In the genomic region with DNA sequence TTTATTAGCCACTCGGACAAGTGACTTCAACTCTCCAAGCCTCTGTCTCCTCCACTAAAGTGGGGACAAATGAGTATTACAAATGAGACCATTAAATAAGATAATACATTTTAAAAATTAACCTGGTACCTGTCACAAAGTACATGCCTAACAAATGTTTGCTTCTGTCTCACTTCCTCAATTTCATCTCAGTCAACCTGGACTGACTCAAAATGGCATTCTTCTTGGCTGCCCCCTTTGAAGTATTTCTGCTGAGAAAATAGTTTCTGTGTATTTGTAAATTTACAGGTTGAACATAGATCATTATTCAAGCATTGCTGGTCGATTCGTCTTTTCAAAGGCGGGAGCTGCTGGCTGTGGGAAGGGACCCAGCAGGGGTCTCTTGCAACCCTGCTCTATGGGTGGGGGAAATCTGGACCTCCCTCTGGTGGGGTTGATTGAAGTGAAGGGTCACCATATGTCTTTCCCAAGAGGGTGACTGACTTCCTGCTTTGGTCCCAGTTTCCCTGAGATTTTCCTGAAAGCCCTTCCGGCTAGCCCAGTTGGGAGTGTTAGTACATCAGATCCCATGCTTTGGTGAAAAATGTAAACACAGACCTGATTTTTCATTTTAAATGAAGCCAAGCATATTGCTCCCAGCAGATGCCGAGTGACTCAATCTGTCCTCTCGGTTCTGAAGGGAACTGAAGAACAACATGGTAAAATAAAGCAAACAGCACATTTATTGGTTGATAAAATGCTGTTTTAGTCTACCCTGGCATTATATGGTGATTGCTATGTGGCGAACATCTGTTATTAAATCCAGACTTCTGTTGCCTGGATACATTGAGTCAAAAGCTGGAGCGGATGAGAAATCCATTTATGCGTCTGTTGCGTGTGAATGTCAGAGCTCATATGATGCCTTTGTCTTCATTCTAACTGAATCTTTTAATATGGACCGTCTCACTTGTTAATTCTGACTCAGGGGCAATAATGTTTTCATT, we compare ENCODE assay signal across 21 cellular contexts.
A peak's percentile ranks its signal among the peaks of the same experiment; 100 is the strongest.
DNase-seq lines count a peak whose midpoint lies in the region; ATAC-seq and TF ChIP-seq lines count a peak whose summit lies in the region.
"Had no signal": no experiment of that assay in that cellular context is flagged by ENCODE, and none has a peak within 500 bp of the region (broad histone marks: within the 10 kb centered on the region; RNA-seq: fewer than 3 reads in every experiment).

No MANE protein-coding gene starts in this region.

- no peak overlapping the region for H2AFZ ChIP-seq in mesenchymal stem cell (ENCODE audit: low read depth, low read length)
- H2AFZ ChIP-seq in trophoblast cell (ENCODE audit: insufficient read depth, low read length, poor library complexity) = no peak overlapping the region

- ATAC-seq in HG03159 (IDR thresholded peaks at IDR 0.05; ENCODE audit: unreplicated experiment) = peak; percentile 54
- no peak for ATAC-seq in GM19328 (IDR thresholded peaks at IDR 0.05; ENCODE audit: unreplicated experiment)
- ATAC-seq in activated CD4-positive, alpha-beta T cell treated with anti-CD3 and anti-CD28 coated beads for 36 hours = no peak
- ATAC-seq: mucosa of descending colon, right cardiac atrium, T-helper 17 cell, WTC11 had no signal

- H3K14ac ChIP-seq in mesenchymal stem cell (ENCODE audit: low read length in 2 of 2) = no peak overlapping the region
- no peak overlapping the region for H3K14ac ChIP-seq in trophoblast cell (ENCODE audit: low read length)

- H3K4me2 ChIP-seq in mesenchymal stem cell (ENCODE audit: low read length, poor library complexity, severe bottlenecking) (no peak overlapping the region), trophoblast cell (ENCODE audit: low read length) (no peak overlapping the region)
- H3K4me2 ChIP-seq: KMS-11 had no signal

- no peak overlapping the region for H3K18ac ChIP-seq in mesenchymal stem cell (ENCODE audit: low read depth in 1 of 2, low read length in 2 of 2)
- H3K18ac ChIP-seq in trophoblast cell (ENCODE audit: low read length) = no peak overlapping the region

- H3K36me3 Mint-ChIP-seq in activated CD4-positive, alpha-beta T cell treated with anti-CD3 and anti-CD28 coated beads for 36 hours (ENCODE audit: low read depth) = no peaks in the 10 kb centered on the region
- H3K36me3 Mint-ChIP-seq: activated naive CD8-positive, alpha-beta T cell treated with anti-CD3 and anti-CD28 coated beads, Interleukin-2, amount 10 ng/mL, durations not matched to agents 7 days and 5 days had no signal

- H3K4me1 ChIP-seq in mesenchymal stem cell (ENCODE audit: control insufficient read depth, insufficient read depth, low read depth, low read length) (peaks cover 12% of the 10 kb centered on the region), trophoblast cell (ENCODE audit: control insufficient read depth in 1 of 2, insufficient read depth in 2 of 2, low read length in 2 of 2) (peaks cover 6 to 12% of the 10 kb centered on the region in 2 experiments)
- H3K4me1 ChIP-seq: vagina had no signal

- H3K27me3 Mint-ChIP-seq in activated CD4-positive, alpha-beta T cell treated with anti-CD3 and anti-CD28 coated beads for 36 hours = peaks cover 64% of the 10 kb centered on the region

- no peak overlapping the region for H2BK15ac ChIP-seq in mesenchymal stem cell (ENCODE audit: low read depth, poor library complexity, severe bottlenecking)

- H3K9ac ChIP-seq in mesenchymal stem cell (ENCODE audit: low read length) (no peak overlapping the region), trophoblast cell (ENCODE audit: low read length) (no peak overlapping the region)
- H3K9ac ChIP-seq: KMS-11 had no signal

- WGBS in mesenchymal stem cell = 78% methylated on average over 11 of the region's 12 CpGs
- WGBS in trophoblast cell (ENCODE audit: extremely low coverage, insufficient coverage, insufficient read length) = no CpG with 5 or more reads among the region's 12 CpGs

- H4K8ac ChIP-seq in mesenchymal stem cell (ENCODE audit: low read length) = no peak overlapping the region
- no peak overlapping the region for H4K8ac ChIP-seq in trophoblast cell (ENCODE audit: low read depth, low read length)

- H2BK120ac ChIP-seq in mesenchymal stem cell (ENCODE audit: low read depth, low read length) = no peak overlapping the region
- H2BK120ac ChIP-seq in trophoblast cell (ENCODE audit: insufficient read depth, low read length, poor library complexity) = no peak overlapping the region

- CTCF ChIA-PET in activated CD4-positive, alpha-beta T cell treated with anti-CD3 and anti-CD28 coated beads for 36 hours (lab: Charles Lee) = interaction anchor here (0.8 kb wide), 1 partner anchor 351 kb away, joined by 3 read pairs; no protein-coding TSS in a partner anchor

- H3K79me2 ChIP-seq in trophoblast cell (ENCODE audit: control insufficient read depth, insufficient read depth, low read length, poor library complexity) = no peaks in the 10 kb centered on the region

- intact Hi-C loops in activated CD4-positive, alpha-beta T cell treated with anti-CD3 and anti-CD28 coated beads for 36 hours (cut with DNase I, micrococcal nuclease) = loop anchor here in 1 of 2 experiments (10.0 kb wide), 1 partner anchor 922 kb away; no protein-coding TSS in a partner anchor

- no peak overlapping the region for H3K27ac ChIP-seq in mesenchymal stem cell (ENCODE audit: low read length, poor library complexity, severe bottlenecking)
- no peak overlapping the region for H3K27ac ChIP-seq in trophoblast cell (ENCODE audit: low read depth, low read length)
- H3K27ac ChIP-seq: cardiac muscle cell, KMS-11, vagina had no signal

- no peak overlapping the region for H2BK5ac ChIP-seq in mesenchymal stem cell (ENCODE audit: low read depth, low read length, poor library complexity, severe bottlenecking)
- no peak overlapping the region for H2BK5ac ChIP-seq in trophoblast cell (ENCODE audit: low read depth, low read length, poor library complexity)

- H3K9me3 Mint-ChIP-seq in activated CD4-positive, alpha-beta T cell treated with anti-CD3 and anti-CD28 coated beads for 36 hours (ENCODE audit: low read depth) = peaks cover 19% of the 10 kb centered on the region

- H3K23ac ChIP-seq in mesenchymal stem cell (ENCODE audit: low read length in 2 of 2) (no peak overlapping the region), trophoblast cell (ENCODE audit: low read length) (no peak overlapping the region)

- no peak overlapping the region for H3K27ac Mint-ChIP-seq in activated CD4-positive, alpha-beta T cell treated with anti-CD3 and anti-CD28 coated beads for 36 hours
- H3K27ac Mint-ChIP-seq: activated naive CD8-positive, alpha-beta T cell treated with anti-CD3 and anti-CD28 coated beads, Interleukin-2, amount 10 ng/mL, durations not matched to agents 7 days and 5 days; T-helper 17 cell; WTC11 had no signal

- H2AK5ac ChIP-seq in mesenchymal stem cell (ENCODE audit: low read length, severe bottlenecking) = no peak overlapping the region
- H2AK5ac ChIP-seq in trophoblast cell (ENCODE audit: low read length) = no peak overlapping the region

- H3K4me1 Mint-ChIP-seq in activated CD4-positive, alpha-beta T cell treated with anti-CD3 and anti-CD28 coated beads for 36 hours = peaks cover 11% of the 10 kb centered on the region

- POLR2A ChIA-PET in activated CD4-positive, alpha-beta T cell treated with anti-CD3 and anti-CD28 coated beads for 36 hours (lab: Charles Lee) = no interaction called here

- no peak overlapping the region for H3K4me3 ChIP-seq in astrocyte of the spinal cord (ENCODE audit: low read depth, low read length)
- H3K4me3 ChIP-seq in mesenchymal stem cell (ENCODE audit: insufficient read depth in 1 of 2, low read depth in 1 of 2, low read length in 2 of 2) = no peak overlapping the region
- H3K4me3 ChIP-seq in trophoblast cell (ENCODE audit: low read depth, low read length) = no peak overlapping the region
- H3K4me3 ChIP-seq: cardiac muscle cell, mucosa of descending colon, vagina had no signal

- H3K9me3 ChIP-seq in mesenchymal stem cell (ENCODE audit: control insufficient read depth, low read length) (peaks cover 15% of the 10 kb centered on the region), trophoblast cell (ENCODE audit: insufficient read depth, low read depth, low read length) (no peaks in the 10 kb centered on the region)
- H3K9me3 ChIP-seq: mucosa of descending colon, vagina had no signal

- TF ChIP-seq CTCF in astrocyte of the spinal cord (IDR thresholded peaks at IDR 0.05; ENCODE audit: low read depth, low read length) = no peak

- no peak overlapping the region for H4K12ac ChIP-seq in trophoblast cell (ENCODE audit: low read depth, low read length)

- peaks cover 0 to 6% of the 10 kb centered on the region in 2 experiments for H3K36me3 ChIP-seq in mesenchymal stem cell (ENCODE audit: control insufficient read depth in 1 of 2, insufficient read depth in 2 of 2, low read depth in 1 of 2, low read length in 2 of 2)
- H3K36me3 ChIP-seq in trophoblast cell (ENCODE audit: control insufficient read depth in 1 of 2, insufficient read depth in 2 of 2, low read length in 2 of 2) = no peaks in the 10 kb centered on the region
- H3K36me3 ChIP-seq: cardiac muscle cell, vagina had no signal

- DNase-seq in GM03348 (ENCODE audit: low spot score) (peak; percentile 24), astrocyte of the spinal cord (ENCODE audit: low read depth, low spot score) (peak; percentile 9), mesenchymal stem cell (peak; percentile 24), trophoblast cell (no peak), DMS79 treated with DMSO at 0.1 percent for 48 hours (lab: John Stamatoyannopoulos, UW) (no peak)
- no peak for DNase-seq in activated CD4-positive, alpha-beta T cell treated with anti-CD3 and anti-CD28 coated beads for 36 hours
- DNase-seq: activated CD8-positive, alpha-beta memory T cell treated with anti-CD3 and anti-CD28 coated beads for 24 hours; activated naive CD8-positive, alpha-beta T cell treated with anti-CD3 and anti-CD28 coated beads, Interleukin-2, amount 10 ng/mL, durations not matched to agents 7 days and 5 days; effector CD8-positive, alpha-beta T cell; mucosa of descending colon; NCI-H1092; occipital lobe; right cardiac atrium; SHP77; T-helper 17 cell had no signal

- in situ Hi-C loops in astrocyte of the spinal cord (cut with HindIII; ENCODE audit: low sequenced_read_pairs) = no loop called here

- H2BK12ac ChIP-seq in mesenchymal stem cell (ENCODE audit: low read length in 2 of 2) (no peak overlapping the region), trophoblast cell (ENCODE audit: low read length) (no peak overlapping the region)

- H3K79me1 ChIP-seq in mesenchymal stem cell (replicated peaks; ENCODE audit: low read length, poor library complexity, severe bottlenecking) (peaks cover 25% of the 10 kb centered on the region), trophoblast cell (ENCODE audit: low read length) (no peaks in the 10 kb centered on the region)

- H4K91ac ChIP-seq in mesenchymal stem cell (ENCODE audit: low read length) (no peak overlapping the region), trophoblast cell (ENCODE audit: low read depth, low read length) (no peak overlapping the region)

- H3K4me3 Mint-ChIP-seq in activated CD4-positive, alpha-beta T cell treated with anti-CD3 and anti-CD28 coated beads for 36 hours = no peak overlapping the region
- H3K4me3 Mint-ChIP-seq: activated naive CD8-positive, alpha-beta T cell treated with anti-CD3 and anti-CD28 coated beads, Interleukin-2, amount 10 ng/mL, durations not matched to agents 7 days and 5 days; T-helper 17 cell; WTC11 had no signal

- H3K27me3 ChIP-seq in mesenchymal stem cell (ENCODE audit: control insufficient read depth in 1 of 2, insufficient read depth in 1 of 2, low read length in 2 of 2) (peaks cover 0 to 66% of the 10 kb centered on the region in 2 experiments), trophoblast cell (ENCODE audit: insufficient read depth, low read length) (no peaks in the 10 kb centered on the region)
- H3K27me3 ChIP-seq: cardiac muscle cell, vagina had no signal

- H3K4ac ChIP-seq in mesenchymal stem cell (ENCODE audit: low read depth in 1 of 2, low read length in 2 of 2) (no peak overlapping the region), trophoblast cell (ENCODE audit: low read depth, low read length) (no peak overlapping the region)

Comparison
In these comparisons a context has a peak if more than half of its experiments do, and no peak if none do; other contexts are left out.
1. DNase-seq: peak in GM03348 (single experiment), astrocyte of the spinal cord (single experiment) and mesenchymal stem cell (single experiment); none in trophoblast cell (0 of 2), activated CD4-positive, alpha-beta T cell treated with anti-CD3 and anti-CD28 coated beads for 36 hours (single experiment) and DMS79 treated with DMSO at 0.1 percent for 48 hours (single experiment).